Comparison of ENCODE assay signal across 8 cellular contexts in the genomic region with DNA sequence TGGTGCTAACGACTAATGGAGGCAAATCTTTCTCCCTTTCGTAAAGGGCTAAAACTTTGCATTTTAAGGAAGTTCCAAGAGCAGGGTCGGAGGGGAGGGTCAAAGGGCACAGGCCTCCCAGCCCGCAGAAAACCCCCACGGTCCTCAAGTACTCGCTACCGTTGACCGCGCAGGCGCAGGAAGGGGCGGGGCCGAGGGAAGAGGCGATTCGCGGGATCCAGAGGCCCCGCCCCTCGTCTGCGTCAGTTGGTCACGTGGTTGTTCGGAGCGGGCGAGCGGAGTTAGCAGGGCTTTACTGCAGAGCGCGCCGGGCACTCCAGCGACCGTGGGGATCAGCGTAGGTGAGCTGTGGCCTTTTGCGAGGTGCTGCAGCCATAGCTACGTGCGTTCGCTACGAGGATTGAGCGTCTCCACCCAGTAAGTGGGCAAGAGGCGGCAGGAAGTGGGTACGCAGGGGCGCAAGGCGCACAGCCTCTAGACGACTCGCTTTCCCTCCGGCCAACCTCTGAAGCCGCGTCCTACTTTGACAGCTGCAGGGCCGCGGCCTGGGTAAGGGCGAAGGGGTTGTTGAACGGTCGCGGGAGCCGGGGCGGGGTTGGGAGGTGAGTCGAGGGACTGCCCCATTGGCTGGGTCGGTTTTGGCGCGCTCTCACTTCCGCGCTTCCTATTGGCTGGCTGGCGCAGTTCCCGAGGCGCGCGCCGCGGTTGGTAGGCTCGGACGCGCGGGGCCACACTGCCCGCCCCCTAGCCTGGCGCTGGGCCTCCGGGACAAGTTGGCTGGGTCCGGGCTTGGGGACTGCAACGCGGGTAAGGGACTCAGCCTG. TPM values are rescaled to one million over a fixed set of nuclear protein-coding genes. Genes with fewer than 3 reads are reported as not detected.
DNase-seq lines count a peak whose midpoint lies in the region; ATAC-seq, FAIRE-seq and TF ChIP-seq lines count a peak whose summit lies in the region.

TSS of gene GMNN (plus strand) at position 242 of the 824 bp plus-strand sequence. CDS start 2,310 bp downstream, outside the sequence.

- peak; percentile 87 for ATAC-seq in HG02973 (IDR thresholded peaks at IDR 0.05; ENCODE audit: unreplicated experiment)
- ATAC-seq in psoas muscle, result peak; percentile 98 to 99 (median 98)

- H3K4me3 ChIP-seq in right atrium auricular region (peak within 1 kb of the TSS; percentile 78 to 98), psoas muscle (peak within 1 kb of the TSS; percentile 95), urinary bladder (ENCODE audit: low read depth, low read length) (peak within 1 kb of the TSS; percentile 61)

- DNase-seq in GM18507 (ENCODE audit: extremely low spot score, insufficient read length, low read depth), result peak; percentile 93
- peak; percentile 92 to 96 for DNase-seq in NCI-H1930 (lab: John Stamatoyannopoulos, UW)
- DNase-seq in anterior cingulate cortex (lab: John Stamatoyannopoulos, UW), result peak; percentile 65 to 99 (median 94)
- peak; percentile 98 for DNase-seq in right atrium auricular region (ENCODE audit: low spot score)
- DNase-seq in psoas muscle, result peak; percentile 100

- no peaks in the 10 kb centered on the region for H3K9me3 ChIP-seq in right atrium auricular region
- H3K9me3 ChIP-seq in psoas muscle, result no peaks in the 10 kb centered on the region

- FAIRE-seq in GM18507 (lab: Jason Lieb, UNC), result peak; percentile 93

- intact Hi-C loops in T-helper 2 cell treated with Interferon-gamma antibody and Interleukin-4, amounts not matched to agents 100 ng/mL and 5 ng/mL, for 36 hours (cut with micrococcal nuclease), result loop anchor here (1.0 to 10.0 kb wide), 6 partner anchors 54 to 1220 kb away; partner anchors contain the start of gene ACOT13
- intact Hi-C loops in psoas muscle (cut with DNase I), result loop anchor here (5.0 kb wide), 1 partner anchor 53 kb away; no protein-coding TSS in a partner anchor

- H3K27me3 ChIP-seq in right atrium auricular region (no peaks in the 10 kb centered on the region), psoas muscle (ENCODE audit: insufficient read depth in 3 of 3, low read length in 2 of 3) (no peaks in the 10 kb centered on the region)

- peaks cover 0 to 10% of the 10 kb centered on the region in 2 donors for H3K4me1 ChIP-seq in right atrium auricular region
- H3K4me1 ChIP-seq in psoas muscle, result peaks cover 12% of the 10 kb centered on the region
- H3K4me1 ChIP-seq in urinary bladder (ENCODE audit: insufficient read depth), result no peaks in the 10 kb centered on the region

- TF ChIP-seq CTCF in right atrium auricular region (IDR thresholded peaks at IDR 0.05) (no peak), psoas muscle (IDR thresholded peaks at IDR 0.05) (no peak)

- WGBS in psoas muscle, 3 donors, result 0 to 1% (median 0%) methylated on average over 75 of the region's 75 CpGs
- WGBS in urinary bladder, result under 1% methylated on average over 75 of the region's 75 CpGs

- peak within 1 kb of the TSS; percentile 97 to 98 for H3K27ac ChIP-seq in right atrium auricular region
- peak within 1 kb of the TSS; percentile 90 for H3K27ac ChIP-seq in psoas muscle
- H3K27ac ChIP-seq in urinary bladder (ENCODE audit: low read depth), result peak within 1 kb of the TSS; percentile 70

- H3K36me3 ChIP-seq in right atrium auricular region, result no peaks in the 10 kb centered on the region
- H3K36me3 ChIP-seq in psoas muscle (ENCODE audit: insufficient read depth in 1 of 2, low read depth in 1 of 2), result peaks cover 0 to 5% of the 10 kb centered on the region in 2 donors
- H3K36me3 ChIP-seq in urinary bladder (ENCODE audit: insufficient read depth), result no peaks in the 10 kb centered on the region

RNA-seq across cellular contexts. Expression of gene GMNN, which starts in this region (rescaled TPM):
- 66.6 and 69.0 TPM in 2 replicates for total RNA-seq in T-helper 2 cell treated with Interferon-gamma antibody and Interleukin-4, amounts not matched to agents 100 ng/mL and 5 ng/mL, for 36 hours
- 1 to 10 TPM; 4.0 to 4.2 TPM for total RNA-seq in right atrium auricular region
- total RNA-seq in psoas muscle, result 1 to 10 TPM; 3.5 to 4.2 (median 3.9) TPM
- 10 to 100 TPM in 2 of 3 donors, 1 to 10 TPM in 1; 7.8 to 12.2 (median 11.0) TPM for polyA plus RNA-seq in psoas muscle
- total RNA-seq in urinary bladder, result 44.7 TPM
- polyA plus RNA-seq in urinary bladder, result 15.4 TPM

Comparison
In these comparisons a context has a peak if more than half of its experiments do, and no peak if none do; other contexts are left out.
1. Peak in every context shown above with its lines: DNase-seq, ATAC-seq, H3K4me3 ChIP-seq and H3K27ac ChIP-seq.